In the genomic region with DNA sequence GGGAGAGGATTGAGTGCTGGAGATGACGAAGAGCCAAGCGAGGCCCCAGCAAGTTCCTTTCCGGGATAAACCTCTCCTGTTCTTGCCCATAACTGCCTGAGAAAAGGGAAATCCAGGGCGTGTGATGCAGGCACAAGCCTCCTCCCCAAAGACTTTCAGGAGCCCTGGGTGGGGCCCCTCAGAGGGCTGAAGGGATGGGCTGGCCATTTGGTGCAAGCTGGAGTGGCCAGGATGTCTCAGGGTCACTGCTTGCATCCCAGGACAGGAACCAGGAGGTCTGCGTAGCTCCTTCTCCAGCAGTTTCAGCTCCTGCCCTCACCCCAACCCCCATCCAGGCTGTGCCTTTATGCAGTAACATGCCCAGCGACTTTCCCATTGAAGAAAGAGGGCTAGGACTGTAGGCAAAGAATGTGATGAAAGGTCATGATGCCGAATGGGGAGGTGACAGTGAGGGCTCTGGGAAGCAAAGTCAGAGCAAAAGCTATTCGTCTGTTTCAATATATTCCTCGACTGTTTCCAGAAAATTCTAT, we compare ENCODE assay signal across 27 cellular contexts.
DNase-seq lines count a peak whose midpoint lies in the region; ATAC-seq and TF ChIP-seq lines count a peak whose summit lies in the region.
"Had no signal": no experiment of that assay in that cellular context is flagged by ENCODE, and none has a peak within 500 bp of the region (broad histone marks: within the 10 kb centered on the region; RNA-seq: fewer than 3 reads in every experiment).

No MANE protein-coding gene starts in this region.

- H3K27me3 ChIP-seq in H9 (ENCODE audit: insufficient read depth, low read length) (no peaks in the 10 kb centered on the region), Panc1 (ENCODE audit: control insufficient read depth, insufficient read depth, low read length) (no peaks in the 10 kb centered on the region)
- H3K27me3 ChIP-seq: BLaER1, Peyer's patch, SJCRH30 had no signal

- no peak overlapping the region for H3K23ac ChIP-seq in H9 (ENCODE audit: insufficient read length, low read depth, low read length)

- no peak overlapping the region for H2BK15ac ChIP-seq in H9 (ENCODE audit: low read depth, low read length)

- H3K36me3 ChIP-seq in Panc1 (ENCODE audit: control insufficient read depth, insufficient read depth, low read length) = no peaks in the 10 kb centered on the region

- no peak overlapping the region for H2BK5ac ChIP-seq in H9 (ENCODE audit: insufficient read length, low read length)

- no peak overlapping the region for H3K18ac ChIP-seq in H9 (ENCODE audit: insufficient read length, low read depth, low read length)

- H3K23me2 ChIP-seq in H9 (ENCODE audit: insufficient read length, low read depth, low read length, poor library complexity, severe bottlenecking) = no peaks in the 10 kb centered on the region

- no peak overlapping the region for H3K56ac ChIP-seq in H9 (ENCODE audit: insufficient read length, low read depth, low read length)

- no peak overlapping the region for H4K91ac ChIP-seq in H9 (ENCODE audit: insufficient read length, low read depth, low read length)

- H3K79me1 ChIP-seq in H9 (ENCODE audit: insufficient read depth, low read depth, low read length, poor library complexity, severe bottlenecking) = no peaks in the 10 kb centered on the region

- H3T11ph ChIP-seq in H9 (ENCODE audit: low read length) = no peak overlapping the region

- H2BK12ac ChIP-seq in H9 (ENCODE audit: insufficient read length, low read depth, low read length) = no peak overlapping the region

- POLR2A ChIA-PET in Panc1 (lab: Charles Lee) = no interaction called here

- intact Hi-C loops in Panc1 (cut with micrococcal nuclease; ENCODE audit: unreplicated experiment) (no loop called here), posterior vena cava (cut with DNase I) (no loop called here)

- no peak overlapping the region for H2BK20ac ChIP-seq in H9 (ENCODE audit: low read depth, low read length, poor library complexity, severe bottlenecking)

- no peak overlapping the region for H3K4me2 ChIP-seq in H9 (ENCODE audit: insufficient read depth, insufficient read length, low read length)
- H3K4me2 ChIP-seq: BLaER1 had no signal

- peaks cover 4 to 5% of the 10 kb centered on the region in 2 experiments; a peak in 3 of 4 replicates for H3K4me1 Mint-ChIP-seq in H9
- H3K4me1 Mint-ChIP-seq: CD4-positive, alpha-beta memory T cell had no signal

- H2BK120ac ChIP-seq in H9 (ENCODE audit: low read depth, low read length, poor library complexity, severe bottlenecking) = no peak overlapping the region

- no peak overlapping the region for H3K9ac ChIP-seq in H9 (ENCODE audit: extremely low read depth, insufficient read length, low read length)
- H3K9ac ChIP-seq: BLaER1 had no signal

- H2AK5ac ChIP-seq in H9 (ENCODE audit: insufficient read length, low read length) = no peak overlapping the region

- no peak overlapping the region for H4K5ac ChIP-seq in H9 (ENCODE audit: insufficient read length, low read depth, low read length)

- no peaks in the 10 kb centered on the region for H3K79me2 ChIP-seq in H9 (ENCODE audit: insufficient read depth, low read length)

- no peak overlapping the region for H3K4me3 Mint-ChIP-seq in H9
- H3K4me3 Mint-ChIP-seq: CD4-positive, alpha-beta memory T cell; HFFc6 had no signal

- TF ChIP-seq CTCF in H9 (conservative IDR thresholded peaks at IDR 0.05) = no peak
- no peak for TF ChIP-seq CTCF in Panc1 (IDR thresholded peaks at IDR 0.05)

- ATAC-seq in Panc1 = no peak
- ATAC-seq in left lobe of liver = no peak
- no peak for ATAC-seq in GM18511 (IDR thresholded peaks at IDR 0.05; ENCODE audit: unreplicated experiment)
- ATAC-seq: HepG2 had no signal

- H3K9me3 Mint-ChIP-seq in H9 = no peaks in the 10 kb centered on the region
- H3K9me3 Mint-ChIP-seq: HFFc6 had no signal

- CTCF ChIA-PET in Panc1 (lab: Charles Lee) = interaction anchor here (0.6 kb wide), 1 partner anchor 711 kb away, joined by 8 read pairs; no protein-coding TSS in a partner anchor

- BruUV-seq in Panc1 (replicated peaks; lab: Mats Ljungman, UMichigan) = no TSS peak

- peak overlapping the region in 1 of 3 experiments; percentile 10; a peak in 1 of 7 replicates for H3K27ac Mint-ChIP-seq in H9
- H3K27ac Mint-ChIP-seq: CD4-positive, alpha-beta memory T cell; HFFc6 had no signal

- no CpG with 5 or more reads among the region's 9 CpGs for WGBS in H9 (ENCODE audit: extremely low coverage, insufficient read length, low lambda C conversion rate)

- no peak overlapping the region for H3K14ac ChIP-seq in H9 (ENCODE audit: insufficient read depth, low read length)

- H3K9me3 ChIP-seq in H9 (ENCODE audit: control insufficient read depth, low read depth, low read length) = no peaks in the 10 kb centered on the region
- no peaks in the 10 kb centered on the region for H3K9me3 ChIP-seq in Panc1 (ENCODE audit: control insufficient read depth, insufficient read depth, low read depth, low read length)
- H3K9me3 ChIP-seq: BLaER1, Caco-2, Peyer's patch, SJCRH30 had no signal

- H3K27ac ChIP-seq in H9 (ENCODE audit: insufficient read length, low read depth, low read length) = no peak overlapping the region
- peak overlapping the region; percentile 55; the same call in 1 of the 2 replicates for H3K27ac ChIP-seq in Panc1 (ENCODE audit: low read length)
- H3K27ac ChIP-seq: BLaER1, HL-60, Peyer's patch, SJCRH30 had no signal

- no peak overlapping the region for H3K4me3 ChIP-seq in Panc1 (ENCODE audit: low read depth in 2 of 2, low read length in 2 of 2)
- H3K4me3 ChIP-seq: BLaER1, Peyer's patch, SJCRH30 had no signal

- H4K20me1 ChIP-seq in H9 (ENCODE audit: control insufficient read depth, insufficient read depth, insufficient read length) = no peaks in the 10 kb centered on the region

- H3K4ac ChIP-seq in H9 (ENCODE audit: low read depth, low read length) = no peak overlapping the region

- in situ Hi-C loops in Panc1 (cut with HindIII; ENCODE audit: low pct_unique_long_range_greater_than_20kb, low sequenced_read_pairs) = no loop called here

- no peak overlapping the region for H4K8ac ChIP-seq in H9 (replicated peaks; ENCODE audit: insufficient read length, low read depth, low read length)

- peak; percentile 14 for DNase-seq in H9
- no peak for DNase-seq in Panc1 (ENCODE audit: low read depth, low spot score)
- DNase-seq in left lobe of liver (ENCODE audit: low spot score) = peak; percentile 28
- DNase-seq in posterior vena cava (ENCODE audit: low spot score) = peak; percentile 37
- no peak for DNase-seq in NCI-H226
- DNase-seq in NOMO-1 treated with dmso at 0.1 percent for 144 hours (lab: John Stamatoyannopoulos, UW; ENCODE audit: unreplicated experiment) = no peak
- no peak for DNase-seq in NCI-H1092 (lab: John Stamatoyannopoulos, UW)
- DNase-seq: CD4-positive, alpha-beta memory T cell; DMS 273 treated with DMSO at 0.1 percent for 48 hours; DMS79 treated with DMSO at 0.1 percent for 48 hours; H7; HFFc6; KBM-7; MM.1S; NCI-H1048; NCI-H1436 treated with DMSO at 0.1 percent for 48 hours; NCI-H1930; NCI-H2227 treated with DMSO at 0.1 percent for 48 hours; NCI-H510A treated with DMSO at 0.1 percent for 48 hours; NCI-H748 treated with DMSO at 0.1 percent for 48 hours; SJCRH30 had no signal

- no peak overlapping the region for H2AFZ ChIP-seq in H9 (ENCODE audit: low read length)

- H3K4me1 ChIP-seq in H9 (ENCODE audit: insufficient read depth, low read length) (no peaks in the 10 kb centered on the region), Panc1 (ENCODE audit: control insufficient read depth, insufficient read depth, low read length) (no peaks in the 10 kb centered on the region)
- H3K4me1 ChIP-seq: BLaER1, Caco-2, Peyer's patch had no signal

- no peaks in the 10 kb centered on the region; the same call in 1 of the 2 replicates for H3K27me3 Mint-ChIP-seq in H9 (ENCODE audit: low read depth)

- peaks cover 28 to 81% (median 61%) of the 10 kb centered on the region in 3 experiments; a peak in 6 of 7 replicates for H3K36me3 Mint-ChIP-seq in H9 (ENCODE audit: insufficient read depth in 1 of 3, low read depth in 3 of 3)
- H3K36me3 Mint-ChIP-seq: CD4-positive, alpha-beta memory T cell had no signal

Comparison
In these comparisons a context has a peak if more than half of its experiments do, and no peak if none do; other contexts are left out.
1. DNase-seq: peak in H9 (single experiment), left lobe of liver (single experiment) and posterior vena cava (single experiment); none in Panc1 (single experiment), NCI-H226 (single experiment), NOMO-1 treated with dmso at 0.1 percent for 144 hours (single experiment) and NCI-H1092 (single experiment).